8 cellular contexts compared by ENCODE assay signal in genomic region chr14:60722163-60722835, GRCh38. TPM values are rescaled to one million over a fixed set of nuclear protein-coding genes. Genes with fewer than 3 reads are reported as not detected.
DNase-seq lines count a peak whose midpoint lies in the region; ATAC-seq, FAIRE-seq and TF ChIP-seq lines count a peak whose summit lies in the region.

No MANE protein-coding gene starts in this region.

- H3K9me3 Mint-ChIP-seq in type B pancreatic cell: no peaks in the 10 kb centered on the region

- H3K4me1 Mint-ChIP-seq in type B pancreatic cell (ENCODE audit: unreplicated experiment): peaks cover 23% of the 10 kb centered on the region

- peak overlapping the region; percentile 86 to 96 for H3K4me2 ChIP-seq in H1 (ENCODE audit: insufficient read depth in 1 of 2, low read depth in 2 of 2, low read length in 2 of 2)

- H3K9ac ChIP-seq in H1 (replicated peaks in 1 of 4; ENCODE audit: extremely low read depth in 1 of 4, low read depth in 3 of 4, low read length in 3 of 4) (peak overlapping the region; percentile 59 to 68 (median 64)), muscle layer of colon (ENCODE audit: low read length) (no peak overlapping the region)

- H3K27ac ChIP-seq in H1 (ENCODE audit: low read depth, low read length): peak overlapping the region; percentile 50; the same call in 1 of the 2 replicates
- no peak overlapping the region for H3K27ac ChIP-seq in muscle layer of colon (ENCODE audit: low read depth, low read length)

- no peak overlapping the region for H2AFZ ChIP-seq in H1 (ENCODE audit: low read length)

- WGBS in H1 (ENCODE audit: extremely low coverage in 1 of 2, insufficient coverage in 1 of 2, insufficient read length in 1 of 2, insufficient replicate concordance in 2 of 2, low coverage in 1 of 2, low lambda C conversion rate in 2 of 2, missing lambda C conversion rate in 1 of 2), 2 experiments: 0% methylated on average over 41 of the region's 50 CpGs; no CpG with 5 or more reads in 1 of the 2 experiments

- TF ChIP-seq RAD21 in H1 (IDR thresholded peaks at IDR 0.05 in 1 of 2, conservative IDR thresholded peaks at IDR 0.05 in 1 of 2; ENCODE audit: low read depth in 2 of 2, low read length in 2 of 2): no peak

- H3K9me3 ChIP-seq in H1 (ENCODE audit: insufficient read depth in 2 of 2, low read depth in 1 of 2, low read length in 1 of 2): no peaks in the 10 kb centered on the region
- no peaks in the 10 kb centered on the region for H3K9me3 ChIP-seq in muscle layer of colon (ENCODE audit: low read length)

- H3K27me3 Mint-ChIP-seq in type B pancreatic cell: no peaks in the 10 kb centered on the region

- no peak for FAIRE-seq in H1 (lab: Jason Lieb, UNC)

- TF ChIP-seq POLR2A in H1 (IDR thresholded peaks at IDR 0.05; ENCODE audit: control extremely low read depth in 1 of 2, low read depth in 2 of 2, low read length in 2 of 2): peak in 1 of 2 experiments; percentile 38; a peak in 2 of 3 replicates

- H3K27ac Mint-ChIP-seq in type B pancreatic cell: peak overlapping the region; percentile 86

- H3K14ac ChIP-seq in H1 (ENCODE audit: insufficient read length): no peak overlapping the region

- peak overlapping the region; percentile 29; the same call in 1 of the 2 replicates for H3K18ac ChIP-seq in H1 (ENCODE audit: extremely low read depth, low read length)

- peaks cover 13% of the 10 kb centered on the region; the same call in 1 of the 2 replicates for H3K23me2 ChIP-seq in H1 (ENCODE audit: low read depth, low read length)

- H2BK20ac ChIP-seq in H1 (ENCODE audit: low read length): no peak overlapping the region

- TF ChIP-seq CTCF in AG09309 (IDR thresholded peaks at IDR 0.05; ENCODE audit: control insufficient read depth, insufficient read depth, low read depth, low read length, missing control alignments) (peak; percentile 6), WI38 (IDR thresholded peaks at IDR 0.05; ENCODE audit: low read depth, low read length) (no peak), H1 (IDR thresholded peaks at IDR 0.05; ENCODE audit: control extremely low read depth in 1 of 3, insufficient read depth in 1 of 3, low read depth in 1 of 3, low read length in 3 of 3) (no peak), type B pancreatic cell (conservative IDR thresholded peaks at IDR 0.05) (no peak)

- H3K79me1 ChIP-seq in H1 (ENCODE audit: low read depth, low read length): peaks cover 13% of the 10 kb centered on the region

- CTCF ChIA-PET in H1 (lab: Charles Lee; ENCODE audit: partially characterized antibody): interaction anchor here (0.6 to 2.2 kb wide), 7 partner anchors 10 to 97 kb away, joined by 3 to 11 read pairs (median 3); no protein-coding TSS in a partner anchor

- H2BK5ac ChIP-seq in H1 (ENCODE audit: low read depth, low read length): no peak overlapping the region; the same call in 1 of the 2 replicates

- peaks cover 7 to 51% of the 10 kb centered on the region in 2 experiments for H3K79me2 ChIP-seq in H1 (ENCODE audit: control insufficient read depth in 1 of 2, insufficient read depth in 2 of 2, low read length in 2 of 2)

- peak overlapping the region; percentile 5 for H3K56ac ChIP-seq in H1 (replicated peaks; ENCODE audit: insufficient read length, low read depth, low read length)

- H2AK5ac ChIP-seq in H1 (ENCODE audit: low read depth, low read length): no peak overlapping the region

- H4K91ac ChIP-seq in H1 (replicated peaks; ENCODE audit: insufficient read length, low read length): no peak overlapping the region

- peak overlapping the region; percentile 74 for H3K4ac ChIP-seq in H1 (replicated peaks; ENCODE audit: insufficient read length, low read depth, low read length)

- peak; percentile 51 for ATAC-seq in GM19395 (IDR thresholded peaks at IDR 0.05; ENCODE audit: unreplicated experiment)

- H3K27me3 ChIP-seq in H1 (replicated peaks in 1 of 4; ENCODE audit: control insufficient read depth in 3 of 4, extremely low read depth in 1 of 4, insufficient read depth in 3 of 4, low read length in 3 of 4) (no peaks in the 10 kb centered on the region), muscle layer of colon (ENCODE audit: control insufficient read depth in 1 of 2, insufficient read depth in 2 of 2, low read length in 2 of 2) (peaks cover 9 to 47% of the 10 kb centered on the region in 2 donors)

- DNase-seq in AG09309 (ENCODE audit: low read depth) (no peak), NCI-H1048 (lab: John Stamatoyannopoulos, UW) (peak; percentile 6), H1 (ENCODE audit: low read depth in 1 of 2, low spot score in 2 of 2) (peak in 1 of 2 experiments; percentile 82), type B pancreatic cell (ENCODE audit: extremely low spot score, unreplicated experiment) (peak; percentile 80), KG1 (lab: John Stamatoyannopoulos, UW) (no peak)

- no peak overlapping the region for H3K23ac ChIP-seq in H1 (ENCODE audit: insufficient read length)

- H3K4me1 ChIP-seq in H1 (replicated peaks in 1 of 4; ENCODE audit: control insufficient read depth in 3 of 4, insufficient read depth in 4 of 4, low read length in 3 of 4) (peaks cover 2 to 7% (median 5%) of the 10 kb centered on the region in 4 experiments; a peak in 6 of 7 replicates), muscle layer of colon (ENCODE audit: insufficient read depth, low read length) (peaks cover 4% of the 10 kb centered on the region)

- no peak overlapping the region for H4K5ac ChIP-seq in H1 (ENCODE audit: insufficient read length, low read depth, low read length)

- peak overlapping the region; percentile 44; the same call in 1 of the 2 replicates for H2BK12ac ChIP-seq in H1 (ENCODE audit: low read depth, low read length)

- H3K36me3 ChIP-seq in H1 (ENCODE audit: control insufficient read depth in 2 of 4, insufficient read depth in 4 of 4, low read length in 3 of 4): peaks cover 7 to 29% (median 16%) of the 10 kb centered on the region in 4 experiments
- H3K36me3 ChIP-seq in muscle layer of colon (ENCODE audit: insufficient read depth, low read length): no peaks in the 10 kb centered on the region

- H3K4me3 Mint-ChIP-seq in type B pancreatic cell: peak overlapping the region; percentile 96

- H4K8ac ChIP-seq in H1 (ENCODE audit: extremely low read depth, insufficient read depth, low read length): peak overlapping the region; percentile 85

- POLR2A ChIA-PET in H1 (lab: Charles Lee; ENCODE audit: partially characterized antibody): interaction anchor here (0.6 to 3.2 kb wide), 12 partner anchors 9 to 588 kb away, joined by 3 to 21 read pairs (median 5); partner anchors contain the start of genes MNAT1, SLC38A6 and TRMT5

- H2BK120ac ChIP-seq in H1 (replicated peaks; ENCODE audit: low read depth, low read length): peak overlapping the region; percentile 61

- no peak overlapping the region for H2BK15ac ChIP-seq in H1 (ENCODE audit: low read length)

- H4K20me1 ChIP-seq in H1 (replicated peaks in 1 of 2; ENCODE audit: control insufficient read depth in 1 of 2, insufficient read depth in 2 of 2, low read length in 2 of 2): peaks cover 16% of the 10 kb centered on the region in 2 experiments

- H3K4me3 ChIP-seq in AG09309 (ENCODE audit: control insufficient read depth, low read depth, low read length) (peak overlapping the region; percentile 84), WI38 (ENCODE audit: low read depth, low read length) (peak overlapping the region; percentile 93), H1 (ENCODE audit: extremely low read depth in 1 of 4, insufficient read depth in 2 of 4, low read depth in 3 of 4, low read length in 4 of 4) (peak overlapping the region; percentile 76 to 99 (median 90)), muscle layer of colon (ENCODE audit: low read depth in 1 of 2, low read length in 2 of 2) (peak overlapping the region; percentile 71 to 90)

- H3K36me3 Mint-ChIP-seq in type B pancreatic cell: peaks cover 8% of the 10 kb centered on the region

- no peak for TF ChIP-seq EP300 in H1 (IDR thresholded peaks at IDR 0.05; ENCODE audit: borderline replicate concordance in 1 of 2, low read depth in 2 of 2, low read length in 2 of 2)

TF ChIP-seq in H1, 55 proteins besides CTCF, POLR2A, EP300 and RAD21 (continues in another document):
- TF ChIP-seq SAP30 (IDR thresholded peaks at IDR 0.05; ENCODE audit: insufficient read depth, insufficient replicate concordance, low read length): peak; percentile 70
- 0 out of 2 replicates have a peak, but pooled peaks have one; percentile 38 for TF ChIP-seq SP4 (IDR thresholded peaks at IDR 0.05; ENCODE audit: low read length)
- TF ChIP-seq RBBP5 (IDR thresholded peaks at IDR 0.05; ENCODE audit: borderline replicate concordance, low read depth, low read length): peak; percentile 8; the same call in 1 of the 2 replicates
- no peak for TF ChIP-seq KDM1A (IDR thresholded peaks at IDR 0.05; ENCODE audit: borderline replicate concordance, low read length)
- TF ChIP-seq SIN3A (conservative IDR thresholded peaks at IDR 0.05 in 1 of 2, IDR thresholded peaks at IDR 0.05 in 1 of 2; ENCODE audit: low read depth in 1 of 2, low read length in 2 of 2): 0 out of 4 replicates have a peak, but pooled peaks have one; percentile 28 to 75
- no peak for TF ChIP-seq NANOG (IDR thresholded peaks at IDR 0.05; ENCODE audit: insufficient read depth, low read depth, low read length, poor library complexity, severe bottlenecking)

RNA-seq across cellular contexts. Expression of gene SIX4, which starts 1.9 kb away (rescaled TPM):
- 37.7 and 38.9 TPM in 2 replicates for total RNA-seq in H1 (2021; fragmentation: NEBNext Ultra II Directional; extraction: Animal tissue kit (Norgen Biotek cat#: 25700))
- polyA plus RNA-seq in H1 (2011; rRNA removed): 9.0 and 9.6 TPM in 2 replicates
- polyA plus RNA-seq in H1 (2011; cell fraction: cytosol; rRNA removed): 8.9 TPM
- 14.0 TPM for polyA plus RNA-seq in H1 (2011; cell fraction: nucleus; rRNA removed)
- polyA plus RNA-seq in H1 (2012, experiment 1 of 2): 11.6 to 17.5 TPM (median 13.5 TPM) in 4 replicates
- polyA plus RNA-seq in H1 (2012, experiment 2 of 2): 2.0 TPM
- polyA plus RNA-seq in H1 (2013, experiment 1 of 2): 14.5 TPM
- 13.8 TPM for polyA plus RNA-seq in H1 (2013, experiment 2 of 2)
- polyA minus RNA-seq in H1 (2011; rRNA and poly(A)+ RNA removed): 37.2 and 40.3 TPM in 2 replicates
- polyA minus RNA-seq in H1 (2011; cell fraction: cytosol; rRNA and poly(A)+ RNA removed): 20.2 TPM
- polyA minus RNA-seq in H1 (2011; cell fraction: nucleus; rRNA and poly(A)+ RNA removed): 18.5 TPM
- total RNA-seq in type B pancreatic cell (ENCODE audit: low replicate concordance): 18.2 and 26.0 TPM in 2 replicates

RNA-seq across cellular contexts. Expression of gene MNAT1, which starts 12.3 kb away (rescaled TPM):
- total RNA-seq in H1 (2021; fragmentation: NEBNext Ultra II Directional; extraction: Animal tissue kit (Norgen Biotek cat#: 25700)): 52.0 and 52.1 TPM in 2 replicates
- polyA plus RNA-seq in H1 (2011; rRNA removed): 19.1 and 34.7 TPM in 2 replicates
- polyA plus RNA-seq in H1 (2011; cell fraction: cytosol; rRNA removed): 30.4 TPM
- 15.5 TPM for polyA plus RNA-seq in H1 (2011; cell fraction: nucleus; rRNA removed)
- 28.1 to 35.5 TPM (median 31.2 TPM) in 4 replicates for polyA plus RNA-seq in H1 (2012, experiment 1 of 2)
- polyA plus RNA-seq in H1 (2012, experiment 2 of 2): 2.4 TPM
- 49.7 TPM for polyA plus RNA-seq in H1 (2013, experiment 1 of 2)
- 51.1 TPM for polyA plus RNA-seq in H1 (2013, experiment 2 of 2)
- polyA minus RNA-seq in H1 (2011; rRNA and poly(A)+ RNA removed): 35.8 and 47.3 TPM in 2 replicates
- 16.8 TPM for polyA minus RNA-seq in H1 (2011; cell fraction: cytosol; rRNA and poly(A)+ RNA removed)
- polyA minus RNA-seq in H1 (2011; cell fraction: nucleus; rRNA and poly(A)+ RNA removed): 60.9 TPM
- 24.9 and 32.7 TPM in 2 replicates for total RNA-seq in type B pancreatic cell (ENCODE audit: low replicate concordance)

Comparison
In these comparisons a context has a peak if more than half of its experiments do, and no peak if none do; other contexts are left out.
1. DNase-seq: peak in NCI-H1048 (single experiment) and type B pancreatic cell (single experiment); none in AG09309 (single experiment) and KG1 (single experiment).
2. Peak in every context shown above with its lines, with median percentiles within 50 percentile points of each other: H3K4me3 ChIP-seq.